1 cellular context compared by ENCODE assay signal in the genomic region with DNA sequence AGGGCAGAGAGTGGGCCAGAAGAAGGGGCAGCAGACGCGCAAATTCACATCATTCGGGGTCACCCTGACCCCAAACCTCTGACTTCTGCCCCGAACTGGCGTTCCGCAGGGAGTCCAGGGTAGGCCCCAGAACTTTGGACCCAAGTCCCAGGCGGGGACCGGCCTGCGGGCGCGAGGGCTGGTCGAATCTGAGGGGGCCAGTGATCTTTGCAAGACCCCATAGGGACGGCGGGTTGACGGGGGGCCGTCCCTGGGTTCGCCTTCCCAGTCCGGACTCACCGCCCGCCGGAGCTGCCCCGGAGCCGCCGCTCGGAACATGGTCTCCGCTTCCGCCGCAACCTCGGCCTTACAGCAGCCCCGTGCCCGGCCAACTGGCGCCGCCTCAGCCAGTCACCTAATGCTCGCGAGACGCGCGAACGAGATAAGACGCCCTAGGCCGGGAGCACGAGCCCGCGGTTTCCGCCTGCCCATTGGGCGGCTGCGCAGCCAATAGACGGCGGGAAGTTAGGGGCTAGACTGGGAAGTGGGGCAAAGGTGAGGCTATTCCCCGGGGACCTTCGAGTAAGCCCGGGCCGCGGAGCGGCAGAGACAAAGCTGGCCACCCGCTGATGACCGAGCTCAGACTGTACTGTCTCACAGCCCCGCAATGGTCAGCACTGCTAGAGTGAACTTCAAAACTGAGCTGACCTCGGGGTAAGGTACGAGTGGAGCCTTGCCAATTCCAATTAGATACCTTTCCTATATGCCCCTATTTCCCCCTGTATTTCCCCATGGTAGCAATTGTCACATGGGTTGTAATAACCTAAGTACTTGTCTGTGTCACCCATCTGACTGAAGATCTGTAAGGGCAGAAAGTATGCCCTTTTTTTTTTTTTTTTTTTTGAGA.
A peak's percentile ranks its signal among the peaks of the same experiment; 100 is the strongest.
TF ChIP-seq lines count a peak whose summit lies in the region.

A gene (minus strand): TSS at position 399 of the 886 bp plus-strand sequence. CDS start 81 bp downstream, at position 318.

TF ChIP-seq in HepG2, 621 proteins besides CTCF, POLR2A, EP300 and RAD21 (continued from another document and continues in another):
- TF ChIP-seq, protein P1, sequence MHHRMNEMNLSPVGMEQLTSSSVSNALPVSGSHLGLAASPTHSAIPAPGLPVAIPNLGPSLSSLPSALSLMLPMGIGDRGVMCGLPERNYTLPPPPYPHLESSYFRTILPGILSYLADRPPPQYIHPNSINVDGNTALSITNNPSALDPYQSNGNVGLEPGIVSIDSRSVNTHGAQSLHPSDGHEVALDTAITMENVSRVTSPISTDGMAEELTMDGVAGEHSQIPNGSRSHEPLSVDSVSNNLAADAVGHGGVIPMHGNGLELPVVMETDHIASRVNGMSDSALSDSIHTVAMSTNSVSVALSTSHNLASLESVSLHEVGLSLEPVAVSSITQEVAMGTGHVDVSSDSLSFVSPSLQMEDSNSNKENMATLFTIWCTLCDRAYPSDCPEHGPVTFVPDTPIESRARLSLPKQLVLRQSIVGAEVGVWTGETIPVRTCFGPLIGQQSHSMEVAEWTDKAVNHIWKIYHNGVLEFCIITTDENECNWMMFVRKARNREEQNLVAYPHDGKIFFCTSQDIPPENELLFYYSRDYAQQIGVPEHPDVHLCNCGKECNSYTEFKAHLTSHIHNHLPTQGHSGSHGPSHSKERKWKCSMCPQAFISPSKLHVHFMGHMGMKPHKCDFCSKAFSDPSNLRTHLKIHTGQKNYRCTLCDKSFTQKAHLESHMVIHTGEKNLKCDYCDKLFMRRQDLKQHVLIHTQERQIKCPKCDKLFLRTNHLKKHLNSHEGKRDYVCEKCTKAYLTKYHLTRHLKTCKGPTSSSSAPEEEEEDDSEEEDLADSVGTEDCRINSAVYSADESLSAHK (CRISPR knock-in tag; IDR thresholded peaks at IDR 0.05; ENCODE audit: borderline replicate concordance) = no peak
- TF ChIP-seq ZNF207 (IDR thresholded peaks at IDR 0.05; ENCODE audit: borderline replicate concordance) (no peak), ZNF549 (CRISPR knock-in tag; IDR thresholded peaks at IDR 0.05) (no peak), ZNF841 (CRISPR knock-in tag; IDR thresholded peaks at IDR 0.05; ENCODE audit: borderline replicate concordance) (0 out of 2 replicates have a peak, but pooled peaks have one; percentile 60), CBX2 (IDR thresholded peaks at IDR 0.05; ENCODE audit: low read depth, low read length) (no peak), CBX2 (CRISPR knock-in tag; IDR thresholded peaks at IDR 0.05; ENCODE audit: low read depth) (no peak), MEIS2 (CRISPR knock-in tag; IDR thresholded peaks at IDR 0.05) (no peak), SALL1 (CRISPR knock-in tag; IDR thresholded peaks at IDR 0.05) (peak; percentile 91), ZNF136 (CRISPR knock-in tag; IDR thresholded peaks at IDR 0.05; ENCODE audit: low read depth) (0 out of 2 replicates have a peak, but pooled peaks have one; percentile 65), ZNF567 (CRISPR knock-in tag; IDR thresholded peaks at IDR 0.05; ENCODE audit: borderline replicate concordance) (0 out of 2 replicates have a peak, but pooled peaks have one; percentile 79), ZSCAN31 (CRISPR knock-in tag; IDR thresholded peaks at IDR 0.05; ENCODE audit: low read depth) (peak; percentile 91), ZNF792 (CRISPR knock-in tag; IDR thresholded peaks at IDR 0.05) (peak; percentile 64; the same call in 1 of the 2 replicates), ZNF460 (CRISPR knock-in tag; IDR thresholded peaks at IDR 0.05; ENCODE audit: borderline replicate concordance) (no peak), EED (CRISPR knock-in tag; IDR thresholded peaks at IDR 0.05) (peak; percentile 94; the same call in 1 of the 2 replicates), SNAI1 (CRISPR knock-in tag; IDR thresholded peaks at IDR 0.05; ENCODE audit: borderline replicate concordance) (peak; percentile 81; the same call in 1 of the 2 replicates), YEATS2 (CRISPR knock-in tag; IDR thresholded peaks at IDR 0.05; ENCODE audit: borderline replicate concordance) (peak; percentile 93), FOXK2 (IDR thresholded peaks at IDR 0.05) (no peak), SSRP1 (CRISPR knock-in tag; IDR thresholded peaks at IDR 0.05) (no peak), SAFB2 (CRISPR knock-in tag; IDR thresholded peaks at IDR 0.05; ENCODE audit: borderline replicate concordance, low read depth) (0 out of 2 replicates have a peak, but pooled peaks have one; percentile 24), FOXM1 (CRISPR knock-in tag; IDR thresholded peaks at IDR 0.05) (no peak), CCDC6 (CRISPR knock-in tag; IDR thresholded peaks at IDR 0.05) (peak; percentile 71; the same call in 1 of the 2 replicates), TP53 (CRISPR knock-in tag; conservative IDR thresholded peaks at IDR 0.05) (0 out of 2 replicates have a peak, but pooled peaks have one; percentile 8), IKZF4 (CRISPR knock-in tag; IDR thresholded peaks at IDR 0.05; ENCODE audit: borderline replicate concordance, low read depth, not compliant biosample characterization) (peak; percentile 53), MTF1 (CRISPR knock-in tag; IDR thresholded peaks at IDR 0.05) (0 out of 2 replicates have a peak, but pooled peaks have one; percentile 58), ZMAT3 (CRISPR knock-in tag; conservative IDR thresholded peaks at IDR 0.05) (0 out of 2 replicates have a peak, but pooled peaks have one; percentile 24), GLI4 (CRISPR knock-in tag; IDR thresholded peaks at IDR 0.05; ENCODE audit: borderline replicate concordance) (no peak), ZNF34 (CRISPR knock-in tag; IDR thresholded peaks at IDR 0.05; ENCODE audit: borderline replicate concordance) (no peak; the same call in 1 of the 2 replicates), MAFK (conservative IDR thresholded peaks at IDR 0.05 in 1 of 2, IDR thresholded peaks at IDR 0.05 in 1 of 2; ENCODE audit: low read length in 2 of 2) (no peak), ZNF253 (CRISPR knock-in tag; IDR thresholded peaks at IDR 0.05; ENCODE audit: borderline replicate concordance) (0 out of 2 replicates have a peak, but pooled peaks have one; percentile 45), ZNF878 (CRISPR knock-in tag; IDR thresholded peaks at IDR 0.05) (peak; percentile 64), ZNF589 (CRISPR knock-in tag; conservative IDR thresholded peaks at IDR 0.05) (peak; percentile 84; the same call in 1 of the 2 replicates), ZNF782 (CRISPR knock-in tag; IDR thresholded peaks at IDR 0.05; ENCODE audit: borderline replicate concordance) (peak; percentile 94), ZNF343 (CRISPR knock-in tag; IDR thresholded peaks at IDR 0.05) (peak; percentile 69; the same call in 1 of the 2 replicates), MED13 (CRISPR knock-in tag; IDR thresholded peaks at IDR 0.05) (no peak), ZC3H13 (CRISPR knock-in tag; IDR thresholded peaks at IDR 0.05) (peak; percentile 65; the same call in 1 of the 2 replicates), FOXO1 (CRISPR knock-in tag; IDR thresholded peaks at IDR 0.05) (peak; percentile 67), CCAR2 (optimal IDR thresholded peaks at IDR 0.05; ENCODE audit: low read depth, low read length) (no peak), ZNF672 (CRISPR knock-in tag; IDR thresholded peaks at IDR 0.05) (no peak), PTBP1 (IDR thresholded peaks at IDR 0.05; ENCODE audit: low read depth, low read length, poor library complexity, severe bottlenecking) (no peak), SCMH1 (CRISPR knock-in tag; IDR thresholded peaks at IDR 0.05; ENCODE audit: borderline replicate concordance) (no peak), ZSCAN9 (CRISPR knock-in tag; IDR thresholded peaks at IDR 0.05; ENCODE audit: borderline replicate concordance) (peak; percentile 67), KDM4B (CRISPR knock-in tag; IDR thresholded peaks at IDR 0.05) (peak; percentile 80; the same call in 1 of the 2 replicates), PCBP2 (optimal IDR thresholded peaks at IDR 0.05; ENCODE audit: low read depth, low read length, poor library complexity, severe bottlenecking) (no peak), HOXA9 (CRISPR knock-in tag; IDR thresholded peaks at IDR 0.05; ENCODE audit: borderline replicate concordance) (0 out of 2 replicates have a peak, but pooled peaks have one; percentile 40), ZNF891 (CRISPR knock-in tag; IDR thresholded peaks at IDR 0.05) (peak; percentile 84; the same call in 1 of the 2 replicates), RFX3 (CRISPR knock-in tag; IDR thresholded peaks at IDR 0.05) (no peak), ZNF777 (CRISPR knock-in tag; IDR thresholded peaks at IDR 0.05) (peak; percentile 40; the same call in 1 of the 2 replicates), SRF (IDR thresholded peaks at IDR 0.05; ENCODE audit: low read depth, low read length) (no peak), SKI (IDR thresholded peaks at IDR 0.05; ENCODE audit: partially characterized antibody) (no peak), KMT2B (CRISPR knock-in tag; IDR thresholded peaks at IDR 0.05) (peak; percentile 78), PAWR (CRISPR knock-in tag; IDR thresholded peaks at IDR 0.05; ENCODE audit: borderline replicate concordance) (no peak), ZNF20 (CRISPR knock-in tag; IDR thresholded peaks at IDR 0.05) (peak; percentile 87; the same call in 1 of the 2 replicates)
- TF ChIP-seq, protein P2, sequence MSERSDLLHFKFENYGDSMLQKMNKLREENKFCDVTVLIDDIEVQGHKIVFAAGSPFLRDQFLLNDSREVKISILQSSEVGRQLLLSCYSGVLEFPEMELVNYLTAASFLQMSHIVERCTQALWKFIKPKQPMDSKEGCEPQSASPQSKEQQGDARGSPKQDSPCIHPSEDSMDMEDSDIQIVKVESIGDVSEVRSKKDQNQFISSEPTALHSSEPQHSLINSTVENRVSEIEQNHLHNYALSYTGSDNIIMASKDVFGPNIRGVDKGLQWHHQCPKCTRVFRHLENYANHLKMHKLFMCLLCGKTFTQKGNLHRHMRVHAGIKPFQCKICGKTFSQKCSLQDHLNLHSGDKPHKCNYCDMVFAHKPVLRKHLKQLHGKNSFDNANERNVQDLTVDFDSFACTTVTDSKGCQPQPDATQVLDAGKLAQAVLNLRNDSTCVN (CRISPR knock-in tag; IDR thresholded peaks at IDR 0.05; ENCODE audit: borderline replicate concordance) = peak; percentile 55; the same call in 1 of the 2 replicates
- TF ChIP-seq, protein P3, sequence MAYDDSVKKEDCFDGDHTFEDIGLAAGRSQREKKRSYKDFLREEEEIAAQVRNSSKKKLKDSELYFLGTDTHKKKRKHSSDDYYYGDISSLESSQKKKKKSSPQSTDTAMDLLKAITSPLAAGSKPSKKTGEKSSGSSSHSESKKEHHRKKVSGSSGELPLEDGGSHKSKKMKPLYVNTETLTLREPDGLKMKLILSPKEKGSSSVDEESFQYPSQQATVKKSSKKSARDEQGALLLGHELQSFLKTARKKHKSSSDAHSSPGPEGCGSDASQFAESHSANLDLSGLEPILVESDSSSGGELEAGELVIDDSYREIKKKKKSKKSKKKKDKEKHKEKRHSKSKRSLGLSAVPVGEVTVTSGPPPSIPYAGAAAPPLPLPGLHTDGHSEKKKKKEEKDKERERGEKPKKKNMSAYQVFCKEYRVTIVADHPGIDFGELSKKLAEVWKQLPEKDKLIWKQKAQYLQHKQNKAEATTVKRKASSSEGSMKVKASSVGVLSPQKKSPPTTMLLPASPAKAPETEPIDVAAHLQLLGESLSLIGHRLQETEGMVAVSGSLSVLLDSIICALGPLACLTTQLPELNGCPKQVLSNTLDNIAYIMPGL (CRISPR knock-in tag; IDR thresholded peaks at IDR 0.05; ENCODE audit: borderline replicate concordance in 1 of 2, low read depth in 1 of 2) = peak; percentile 80 to 85; a peak in 3 of 4 replicates
- TF ChIP-seq, protein P4, sequence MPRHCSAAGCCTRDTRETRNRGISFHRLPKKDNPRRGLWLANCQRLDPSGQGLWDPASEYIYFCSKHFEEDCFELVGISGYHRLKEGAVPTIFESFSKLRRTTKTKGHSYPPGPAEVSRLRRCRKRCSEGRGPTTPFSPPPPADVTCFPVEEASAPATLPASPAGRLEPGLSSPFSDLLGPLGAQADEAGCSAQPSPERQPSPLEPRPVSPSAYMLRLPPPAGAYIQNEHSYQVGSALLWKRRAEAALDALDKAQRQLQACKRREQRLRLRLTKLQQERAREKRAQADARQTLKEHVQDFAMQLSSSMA (CRISPR knock-in tag; IDR thresholded peaks at IDR 0.05) = no peak
- TF ChIP-seq, protein P5, sequence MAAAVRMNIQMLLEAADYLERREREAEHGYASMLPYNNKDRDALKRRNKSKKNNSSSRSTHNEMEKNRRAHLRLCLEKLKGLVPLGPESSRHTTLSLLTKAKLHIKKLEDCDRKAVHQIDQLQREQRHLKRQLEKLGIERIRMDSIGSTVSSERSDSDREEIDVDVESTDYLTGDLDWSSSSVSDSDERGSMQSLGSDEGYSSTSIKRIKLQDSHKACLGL (CRISPR knock-in tag; IDR thresholded peaks at IDR 0.05) = peak; percentile 88
- TF ChIP-seq, protein P6, sequence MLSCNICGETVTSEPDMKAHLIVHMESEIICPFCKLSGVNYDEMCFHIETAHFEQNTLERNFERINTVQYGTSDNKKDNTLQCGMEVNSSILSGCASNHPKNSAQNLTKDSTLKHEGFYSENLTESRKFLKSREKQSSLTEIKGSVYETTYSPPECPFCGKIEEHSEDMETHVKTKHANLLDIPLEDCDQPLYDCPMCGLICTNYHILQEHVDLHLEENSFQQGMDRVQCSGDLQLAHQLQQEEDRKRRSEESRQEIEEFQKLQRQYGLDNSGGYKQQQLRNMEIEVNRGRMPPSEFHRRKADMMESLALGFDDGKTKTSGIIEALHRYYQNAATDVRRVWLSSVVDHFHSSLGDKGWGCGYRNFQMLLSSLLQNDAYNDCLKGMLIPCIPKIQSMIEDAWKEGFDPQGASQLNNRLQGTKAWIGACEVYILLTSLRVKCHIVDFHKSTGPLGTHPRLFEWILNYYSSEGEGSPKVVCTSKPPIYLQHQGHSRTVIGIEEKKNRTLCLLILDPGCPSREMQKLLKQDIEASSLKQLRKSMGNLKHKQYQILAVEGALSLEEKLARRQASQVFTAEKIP (CRISPR knock-in tag; IDR thresholded peaks at IDR 0.05; ENCODE audit: borderline replicate concordance) = no peak
- TF ChIP-seq, protein P7, sequence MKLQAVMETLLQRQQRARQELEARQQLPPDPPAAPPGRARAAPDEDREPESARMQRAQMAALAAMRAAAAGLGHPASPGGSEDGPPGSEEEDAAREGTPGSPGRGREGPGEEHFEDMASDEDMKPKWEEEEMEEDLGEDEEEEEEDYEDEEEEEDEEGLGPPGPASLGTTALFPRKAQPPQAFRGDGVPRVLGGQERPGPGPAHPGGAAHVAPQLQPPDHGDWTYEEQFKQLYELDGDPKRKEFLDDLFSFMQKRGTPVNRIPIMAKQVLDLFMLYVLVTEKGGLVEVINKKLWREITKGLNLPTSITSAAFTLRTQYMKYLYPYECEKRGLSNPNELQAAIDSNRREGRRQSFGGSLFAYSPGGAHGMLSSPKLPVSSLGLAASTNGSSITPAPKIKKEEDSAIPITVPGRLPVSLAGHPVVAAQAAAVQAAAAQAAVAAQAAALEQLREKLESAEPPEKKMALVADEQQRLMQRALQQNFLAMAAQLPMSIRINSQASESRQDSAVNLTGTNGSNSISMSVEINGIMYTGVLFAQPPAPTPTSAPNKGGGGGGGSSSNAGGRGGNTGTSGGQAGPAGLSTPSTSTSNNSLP (IDR thresholded peaks at IDR 0.05; ENCODE audit: low read depth, low read length) = 0 out of 2 replicates have a peak, but pooled peaks have one; percentile 7
- TF ChIP-seq, protein P8, sequence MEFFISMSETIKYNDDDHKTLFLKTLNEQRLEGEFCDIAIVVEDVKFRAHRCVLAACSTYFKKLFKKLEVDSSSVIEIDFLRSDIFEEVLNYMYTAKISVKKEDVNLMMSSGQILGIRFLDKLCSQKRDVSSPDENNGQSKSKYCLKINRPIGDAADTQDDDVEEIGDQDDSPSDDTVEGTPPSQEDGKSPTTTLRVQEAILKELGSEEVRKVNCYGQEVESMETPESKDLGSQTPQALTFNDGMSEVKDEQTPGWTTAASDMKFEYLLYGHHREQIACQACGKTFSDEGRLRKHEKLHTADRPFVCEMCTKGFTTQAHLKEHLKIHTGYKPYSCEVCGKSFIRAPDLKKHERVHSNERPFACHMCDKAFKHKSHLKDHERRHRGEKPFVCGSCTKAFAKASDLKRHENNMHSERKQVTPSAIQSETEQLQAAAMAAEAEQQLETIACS (CRISPR knock-in tag; IDR thresholded peaks at IDR 0.05) = no peak
